ENCODE assay signal across 16 cellular contexts in genomic region chr12:131208425-131208824, GRCh38.
DNase-seq lines count a peak whose midpoint lies in the region; ATAC-seq and TF ChIP-seq lines count a peak whose summit lies in the region.
"Had no signal": no experiment of that assay in that cellular context is flagged by ENCODE, and none has a peak within 500 bp of the region (broad histone marks: within the 10 kb centered on the region; RNA-seq: fewer than 3 reads in every experiment).

No MANE protein-coding gene starts in this region.

- no peaks in the 10 kb centered on the region for H3K36me3 ChIP-seq in Peyer's patch
- no peaks in the 10 kb centered on the region for H3K36me3 ChIP-seq in spleen

- H3K27ac ChIP-seq in Peyer's patch (no peak overlapping the region), spleen (no peak overlapping the region)

- no peak overlapping the region for H3K27ac Mint-ChIP-seq in WTC11
- H3K27ac Mint-ChIP-seq: CD4-positive, CD25-positive, alpha-beta regulatory T cell had no signal

- ATAC-seq in WTC11 (no peak), left lobe of liver (no peak)

- intact Hi-C loops in spleen (cut with DNase I; ENCODE audit: low total_unique reads), result no loop called here

- CTCF ChIA-PET in WTC11 (lab: Charles Lee), result no interaction called here

- H3K27me3 ChIP-seq in Peyer's patch, result no peaks in the 10 kb centered on the region
- peaks cover 0 to 36% (median 0%) of the 10 kb centered on the region in 7 donors for H3K27me3 ChIP-seq in spleen (replicated peaks in 1 of 7)

- no peak overlapping the region for H3K4me3 ChIP-seq in Peyer's patch
- no peak overlapping the region for H3K4me3 ChIP-seq in spleen

- TF ChIP-seq CTCF in Peyer's patch (IDR thresholded peaks at IDR 0.05), result no peak
- TF ChIP-seq CTCF in WTC11 (IDR thresholded peaks at IDR 0.05), result no peak
- TF ChIP-seq CTCF in spleen (IDR thresholded peaks at IDR 0.05 in 8 of 11, conservative IDR thresholded peaks at IDR 0.05 in 3 of 11), result no peak

- H3K27me3 Mint-ChIP-seq in WTC11 (ENCODE audit: low read depth), result no peaks in the 10 kb centered on the region

- H3K9me3 ChIP-seq in Peyer's patch, result no peaks in the 10 kb centered on the region
- H3K9me3 ChIP-seq in spleen, result peaks cover 0 to 7% (median 0%) of the 10 kb centered on the region in 8 donors

- H3K4me1 ChIP-seq in Peyer's patch (no peaks in the 10 kb centered on the region), spleen (no peaks in the 10 kb centered on the region)

- H3K9me3 Mint-ChIP-seq in WTC11, result peaks cover 14% of the 10 kb centered on the region

- no peaks in the 10 kb centered on the region for H3K4me1 Mint-ChIP-seq in WTC11

- POLR2A ChIA-PET in WTC11 (lab: Charles Lee), result no interaction called here

- WGBS in spleen, 5 donors, result 66 to 100% (median 77%) methylated on average over 1 to 5 of the region's 5 CpGs

- DNase-seq in Peyer's patch (peak in 2 of 3 donors; percentile 23 to 34), WTC11 (ENCODE audit: low spot score) (no peak), left lobe of liver (ENCODE audit: low spot score) (peak; percentile 27), spleen (peak; percentile 51), retina (no peak), NCI-H1436 (lab: John Stamatoyannopoulos, UW) (no peak), pons (ENCODE audit: low spot score) (no peak)
- DNase-seq: CD4-positive, CD25-positive, alpha-beta regulatory T cell; EL; GF-D8; Karpas-422; NCI-H1694 treated with DMSO at 0.1 percent for 48 hours; NCI-H2081 treated with DMSO at 0.1 percent for 48 hours; NCI-H2171 treated with DMSO at 0.1 percent for 48 hours; NCI-H524 treated with DMSO at 0.1 percent for 48 hours; Right ventricle myocardium superior had no signal

- H3K4me3 Mint-ChIP-seq in WTC11, result no peak overlapping the region
- H3K4me3 Mint-ChIP-seq: CD4-positive, CD25-positive, alpha-beta regulatory T cell had no signal

- peaks cover 7% of the 10 kb centered on the region for H3K36me3 Mint-ChIP-seq in WTC11
- H3K36me3 Mint-ChIP-seq: CD4-positive, CD25-positive, alpha-beta regulatory T cell had no signal

- TF ChIP-seq POLR2A in Peyer's patch (IDR thresholded peaks at IDR 0.05), result no peak
- no peak for TF ChIP-seq POLR2A in spleen (IDR thresholded peaks at IDR 0.05)

TF ChIP-seq in WTC11, 78 proteins besides CTCF, POLR2A, EP300 and RAD21:
- TF ChIP-seq, protein P1, sequence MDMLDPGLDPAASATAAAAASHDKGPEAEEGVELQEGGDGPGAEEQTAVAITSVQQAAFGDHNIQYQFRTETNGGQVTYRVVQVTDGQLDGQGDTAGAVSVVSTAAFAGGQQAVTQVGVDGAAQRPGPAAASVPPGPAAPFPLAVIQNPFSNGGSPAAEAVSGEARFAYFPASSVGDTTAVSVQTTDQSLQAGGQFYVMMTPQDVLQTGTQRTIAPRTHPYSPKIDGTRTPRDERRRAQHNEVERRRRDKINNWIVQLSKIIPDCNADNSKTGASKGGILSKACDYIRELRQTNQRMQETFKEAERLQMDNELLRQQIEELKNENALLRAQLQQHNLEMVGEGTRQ (CRISPR knock-in tag; IDR thresholded peaks at IDR 0.05), result peak; percentile 36; the same call in 1 of the 2 replicates
- TF ChIP-seq NFATC4 (CRISPR knock-in tag; IDR thresholded peaks at IDR 0.05) (no peak), RELA (CRISPR knock-in tag; IDR thresholded peaks at IDR 0.05; ENCODE audit: borderline replicate concordance) (no peak), PREB (CRISPR knock-in tag; IDR thresholded peaks at IDR 0.05; ENCODE audit: borderline replicate concordance) (no peak), TEAD1 (CRISPR knock-in tag; IDR thresholded peaks at IDR 0.05) (no peak)
TF ChIP-seq in WTC11: peak in this region for 1.

Comparison
In these comparisons a context has a peak if more than half of its experiments do, and no peak if none do; other contexts are left out.
1. DNase-seq: peak in Peyer's patch (2 of 3), left lobe of liver (single experiment) and spleen (single experiment); none in WTC11 (single experiment), retina (single experiment), NCI-H1436 (single experiment) and pons (single experiment).